27 cellular contexts compared by ENCODE assay signal in genomic region chr7:39125849-39126248, GRCh38.
"Had no signal": no experiment of that assay in that cellular context is flagged by ENCODE, and none has a peak within 500 bp of the region (broad histone marks: within the 10 kb centered on the region; RNA-seq: fewer than 3 reads in every experiment).

No MANE protein-coding gene starts in this region.

- H3K9me3 Mint-ChIP-seq: activated naive CD4-positive, alpha-beta T cell treated with anti-CD3 and anti-CD28 coated beads, Interleukin-2, amount 50 U/mL, for 72 hours; activated naive CD8-positive, alpha-beta T cell treated with anti-CD3 and anti-CD28 coated beads, Interleukin-2, amount 50 U/mL, for 24 hours; activated T-helper 1 cell treated with anti-CD3 and anti-CD28 coated beads, Interleukin-12 subunit alpha, Interleukin-12 subunit beta, Interleukin-2, Interleukin-4 antibody, amounts not matched to agents 30 ng/mL and 10 ng/mL and 1 ng/mL, durations not matched to agents 14 hours and 24 hours and 36 hours; T-helper 1 cell treated with Interleukin-12 subunit alpha and Interleukin-12 subunit beta and Interleukin-4 antibody, amounts not matched to agents 30 μg/mL and 1 μg/mL, for 36 hours had no signal

- H3K4me3 ChIP-seq: ascending aorta, body of pancreas, MG63, Peyer's patch, SJSA1 had no signal

- H3K9me3 ChIP-seq: ascending aorta, body of pancreas, MG63, Peyer's patch, SJSA1 had no signal

- H3K4me1 ChIP-seq: ascending aorta, Peyer's patch, SJSA1 had no signal

- H3K36me3 Mint-ChIP-seq: activated naive CD4-positive, alpha-beta T cell treated with anti-CD3 and anti-CD28 coated beads, Interleukin-2, amount 50 U/mL, for 72 hours had no signal

- H3K27ac Mint-ChIP-seq: activated CD8-positive, alpha-beta T cell treated with anti-CD3 and anti-CD28 coated beads, Interleukin-2, amount 10 ng/mL, durations not matched to agents 7 days and 5 days; activated naive CD4-positive, alpha-beta T cell treated with anti-CD3 and anti-CD28 coated beads, Interleukin-2, amount 50 U/mL, for 72 hours; activated naive CD8-positive, alpha-beta T cell treated with anti-CD3 and anti-CD28 coated beads, Interleukin-2, amount 50 U/mL, for 24 hours; activated T-helper 1 cell treated with anti-CD3 and anti-CD28 coated beads, Interleukin-12 subunit alpha, Interleukin-12 subunit beta, Interleukin-2, Interleukin-4 antibody, amounts not matched to agents 30 ng/mL and 10 ng/mL and 1 ng/mL, durations not matched to agents 14 hours and 24 hours and 36 hours; T-helper 1 cell treated with Interleukin-12 subunit alpha and Interleukin-12 subunit beta and Interleukin-4 antibody, amounts not matched to agents 30 μg/mL and 1 μg/mL, for 36 hours had no signal

- H3K4me1 Mint-ChIP-seq: activated naive CD8-positive, alpha-beta T cell treated with anti-CD3 and anti-CD28 coated beads, Interleukin-2, amount 50 U/mL, for 24 hours had no signal

- H3K27me3 ChIP-seq: ascending aorta, body of pancreas, Peyer's patch, SJSA1 had no signal

- ATAC-seq: activated CD4-positive, CD25-positive, alpha-beta regulatory T cell treated with anti-CD3 and anti-CD28 coated beads, Interleukin-2, amount 50 U/mL, for 24 hours; activated CD8-positive, alpha-beta T cell treated with anti-CD3 and anti-CD28 coated beads, Interleukin-2, amount 10 ng/mL, durations not matched to agents 7 days and 5 days; activated naive CD4-positive, alpha-beta T cell treated with anti-CD3 and anti-CD28 coated beads, Interleukin-2, amount 50 U/mL, for 72 hours; activated naive CD8-positive, alpha-beta T cell treated with anti-CD3 and anti-CD28 coated beads, Interleukin-2, amount 50 U/mL, for 24 hours; body of pancreas had no signal

- H3K36me3 ChIP-seq: ascending aorta, MG63, Peyer's patch, SJSA1 had no signal

- H3K27ac ChIP-seq: ascending aorta, body of pancreas, Peyer's patch, RWPE1, SJSA1 had no signal

- DNase-seq: activated CD4-positive, alpha-beta T cell treated with anti-CD3 and anti-CD28 coated beads for 4 hours; activated CD8-positive, alpha-beta memory T cell treated with anti-CD3 and anti-CD28 coated beads, Interleukin-2, amount 50 U/mL, for 48 hours; activated CD8-positive, alpha-beta T cell treated with anti-CD3 and anti-CD28 coated beads, Interleukin-2, amount 10 ng/mL, durations not matched to agents 7 days and 5 days; activated effector memory CD4-positive, alpha-beta T cell treated with Interleukin-2 at 50 U/mL for 16 hours; activated naive CD4-positive, alpha-beta T cell treated with Interleukin-2 at 50 U/mL for 16 hours; activated naive CD8-positive, alpha-beta T cell treated with anti-CD3 and anti-CD28 coated beads, Interleukin-2, amount 50 U/mL, for 24 hours; activated T-cell treated with anti-CD3 and anti-CD28 coated beads, Interleukin-2, amount 50 U/mL, for 1 hour; amniotic stem cell; body of pancreas; central memory CD4-positive, alpha-beta T cell; MG63; MV-4-11; NCI-H1092 treated with DMSO at 0.1 percent for 48 hours; NCI-H1436; NCI-H187 treated with DMSO at 0.1 percent for 48 hours; NCI-H2081 treated with DMSO at 0.1 percent for 48 hours; NCI-H226; NCI-H526; Peyer's patch; Right ventricle myocardium superior had no signal

- H3K4me3 Mint-ChIP-seq: activated CD8-positive, alpha-beta T cell treated with anti-CD3 and anti-CD28 coated beads, Interleukin-2, amount 10 ng/mL, durations not matched to agents 7 days and 5 days; activated naive CD8-positive, alpha-beta T cell treated with anti-CD3 and anti-CD28 coated beads, Interleukin-2, amount 50 U/mL, for 24 hours; activated T-helper 1 cell treated with anti-CD3 and anti-CD28 coated beads, Interleukin-12 subunit alpha, Interleukin-12 subunit beta, Interleukin-2, Interleukin-4 antibody, amounts not matched to agents 30 ng/mL and 10 ng/mL and 1 ng/mL, durations not matched to agents 14 hours and 24 hours and 36 hours; T-helper 1 cell treated with Interleukin-12 subunit alpha and Interleukin-12 subunit beta and Interleukin-4 antibody, amounts not matched to agents 30 μg/mL and 1 μg/mL, for 36 hours had no signal
